In the genomic region with DNA sequence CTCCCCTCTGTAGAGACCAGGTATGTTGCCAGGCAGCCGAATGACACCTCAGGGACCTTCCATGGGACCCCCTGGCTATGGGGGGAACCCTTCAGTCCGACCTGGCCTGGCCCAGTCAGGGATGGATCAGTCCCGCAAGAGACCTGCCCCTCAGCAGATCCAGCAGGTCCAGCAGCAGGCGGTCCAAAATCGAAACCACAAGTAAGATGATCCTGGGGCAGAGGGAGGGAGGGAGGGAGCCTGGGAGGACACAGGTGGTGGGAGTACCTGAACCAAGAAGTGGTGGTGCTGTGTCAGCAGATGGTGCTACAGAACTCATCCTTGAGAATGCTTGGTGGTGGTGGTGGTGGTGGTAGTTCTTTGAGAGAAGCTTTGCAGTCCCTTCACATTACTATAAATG, we compare ENCODE assay signal across 8 cellular contexts. TPM values are rescaled to one million over a fixed set of nuclear protein-coding genes. Genes with fewer than 3 reads are reported as not detected.
DNase-seq lines count a peak whose midpoint lies in the region; ATAC-seq, FAIRE-seq and TF ChIP-seq lines count a peak whose summit lies in the region.

No MANE protein-coding gene starts in this region.

- intact Hi-C loops in left ventricle myocardium superior (cut with micrococcal nuclease): loop anchor here (5.0 kb wide), 1 partner anchor 91 kb away; no protein-coding TSS in a partner anchor

- H3K4me3 ChIP-seq in right atrium auricular region (peak overlapping the region in 1 of 2 donors; percentile 98), brain microvascular endothelial cell (ENCODE audit: low read depth, low read length) (peak overlapping the region; percentile 67)

- H3K9me3 ChIP-seq in right atrium auricular region: no peaks in the 10 kb centered on the region

- H3K27ac Mint-ChIP-seq in mesothelial cell of epicardium: peak overlapping the region; percentile 93

- no peak for ATAC-seq in left ventricle myocardium superior
- ATAC-seq in GM19463 (IDR thresholded peaks at IDR 0.05; ENCODE audit: unreplicated experiment): no peak
- no peak for ATAC-seq in HG03378 (IDR thresholded peaks at IDR 0.05; ENCODE audit: unreplicated experiment)

- H3K27me3 ChIP-seq in right atrium auricular region (no peaks in the 10 kb centered on the region), brain microvascular endothelial cell (replicated peaks) (no peaks in the 10 kb centered on the region)

- TF ChIP-seq CTCF in right atrium auricular region (IDR thresholded peaks at IDR 0.05) (no peak), brain microvascular endothelial cell (IDR thresholded peaks at IDR 0.05; ENCODE audit: low read depth, low read length, missing control alignments) (no peak), mesothelial cell of epicardium (IDR thresholded peaks at IDR 0.05; ENCODE audit: unreplicated experiment) (no peak)

- peaks cover 17% of the 10 kb centered on the region for H3K4me1 Mint-ChIP-seq in mesothelial cell of epicardium

- in situ Hi-C loops in brain microvascular endothelial cell (cut with HindIII; ENCODE audit: low pct_ligation_motif_present, low sequenced_read_pairs): no loop called here

- peak overlapping the region; percentile 83 for H3K4me3 Mint-ChIP-seq in mesothelial cell of epicardium

- H3K4me1 ChIP-seq in right atrium auricular region: peaks cover 0 to 32% of the 10 kb centered on the region in 2 donors

- peaks cover 49% of the 10 kb centered on the region for H3K36me3 ChIP-seq in right atrium auricular region
- H3K36me3 ChIP-seq in brain microvascular endothelial cell (replicated peaks): peaks cover 33% of the 10 kb centered on the region

- H3K27ac ChIP-seq in right atrium auricular region: peak overlapping the region; percentile 98
- no peak overlapping the region for H3K27ac ChIP-seq in brain microvascular endothelial cell

- H3K36me3 Mint-ChIP-seq in mesothelial cell of epicardium: peaks cover 14% of the 10 kb centered on the region

- DNase-seq in right atrium auricular region (ENCODE audit: low spot score) (no peak), left ventricle myocardium superior (no peak), brain microvascular endothelial cell (no peak), mesothelial cell of epicardium (ENCODE audit: low spot score in 2 of 2, unreplicated experiment in 2 of 2) (no peak), RCC 7860 (ENCODE audit: low spot score) (no peak), AG08396 (ENCODE audit: low spot score) (no peak)

- peaks cover 4% of the 10 kb centered on the region for H3K27me3 Mint-ChIP-seq in mesothelial cell of epicardium (ENCODE audit: low read depth)

- H3K9me3 Mint-ChIP-seq in mesothelial cell of epicardium: no peaks in the 10 kb centered on the region

- no peak for FAIRE-seq in RCC 7860 (lab: Jason Lieb, UNC)

RNA-seq across cellular contexts. Expression of a gene that starts 1.0 kb away (rescaled TPM):
- total RNA-seq in right atrium auricular region (10 to 100 TPM; 29.6 to 35.5 TPM), left ventricle myocardium superior (17.2 TPM), mesothelial cell of epicardium (112 to 122 TPM (median 113 TPM) in 3 replicates)

RNA-seq across cellular contexts. Expression of a gene that starts 17.7 kb away (rescaled TPM):
- total RNA-seq in right atrium auricular region (10 to 100 TPM in 1 of 2 donors, 1 to 10 TPM in 1; 8.8 to 38.7 TPM), left ventricle myocardium superior (33.9 TPM), mesothelial cell of epicardium (0.72 to 1.2 TPM (median 1.1 TPM) in 3 replicates)

RNA-seq across cellular contexts. Expression of a gene that starts 25.9 kb away (rescaled TPM):
- total RNA-seq in right atrium auricular region: 100 to 1,000 TPM; 139 to 181 TPM
- total RNA-seq in left ventricle myocardium superior: 237 TPM
- 24.2 to 25.0 TPM (median 24.8 TPM) in 3 replicates for total RNA-seq in mesothelial cell of epicardium

RNA-seq across cellular contexts. Expression of a gene that starts 28.8 kb away (rescaled TPM):
- total RNA-seq in right atrium auricular region: 1 to 10 TPM in 1 of 2 donors, under 1 TPM in 1; 0.24 to 1.4 TPM
- total RNA-seq in left ventricle myocardium superior: 0.99 TPM
- total RNA-seq in mesothelial cell of epicardium: 6.1 to 7.2 TPM (median 6.6 TPM) in 3 replicates
